In the genomic region with DNA sequence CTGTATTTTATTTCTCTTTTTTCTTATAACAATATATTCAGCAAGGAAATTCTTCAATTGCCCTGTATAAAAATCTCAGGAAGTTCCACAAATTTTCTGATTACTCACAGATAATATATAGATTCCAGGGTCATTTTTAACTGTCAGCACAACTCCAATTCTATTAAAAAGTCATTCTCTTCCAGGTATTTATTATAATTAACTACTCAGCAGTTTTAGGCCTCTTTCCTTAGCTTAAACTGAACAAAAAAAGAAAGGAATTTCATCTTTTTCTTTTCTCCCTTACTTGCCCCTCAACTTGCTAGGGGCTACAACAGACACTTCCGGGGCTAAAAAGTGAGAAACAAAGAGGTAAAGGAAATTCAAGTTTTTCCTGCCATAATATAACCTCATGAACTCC, we compare ENCODE assay signal across 11 cellular contexts.
"Had no signal": no experiment of that assay in that cellular context is flagged by ENCODE, and none has a peak within 500 bp of the region (broad histone marks: within the 10 kb centered on the region; RNA-seq: fewer than 3 reads in every experiment).

No MANE protein-coding gene starts in this region.

- H3K36me3 ChIP-seq: HAP-1 had no signal

- H3K9ac ChIP-seq: GM23248 had no signal

- H3K4me2 ChIP-seq: GM23338 had no signal

- DNase-seq: GM23248, GOT3, H7, H9, HCEC 1CT, HFFc6 had no signal

- H2AFZ ChIP-seq: GM23248, GM23338 had no signal

- H3K9me3 ChIP-seq: HAP-1 had no signal

- H3K4me3 ChIP-seq: GM23248, GM23338, HAP-1 had no signal

- FAIRE-seq: H1, H54 had no signal

- H3K27ac ChIP-seq: GM23248 had no signal

- ATAC-seq: GM23338, HCT116 had no signal
